32 cellular contexts compared by ENCODE assay signal in genomic region chr17:27086526-27086925, GRCh38.
"Had no signal": no experiment of that assay in that cellular context is flagged by ENCODE, and none has a peak within 500 bp of the region (broad histone marks: within the 10 kb centered on the region; RNA-seq: fewer than 3 reads in every experiment).

No MANE protein-coding gene starts in this region.

- H3K9ac ChIP-seq: KMS-11 had no signal

- H3K4me3 ChIP-seq: MG63 had no signal

- H3K27ac ChIP-seq: KMS-11 had no signal

- DNase-seq: Karpas-422, Kasumi-1, KG1, MG63, MM.1S, MV-4-11, NCI-H1048, NCI-H1092, NCI-H1092 treated with DMSO at 0.1 percent for 48 hours, NCI-H1105, NCI-H1105 treated with DMSO at 0.1 percent for 48 hours, NCI-H1417, NCI-H1417 treated with DMSO at 0.1 percent for 48 hours, NCI-H1436, NCI-H1436 treated with DMSO at 0.1 percent for 48 hours, NCI-H1694 treated with DMSO at 0.1 percent for 48 hours, NCI-H187, NCI-H187 treated with DMSO at 0.1 percent for 48 hours, NCI-H1930, NCI-H2029, NCI-H2029 treated with DMSO at 0.1 percent for 48 hours, NCI-H2081, NCI-H2081 treated with DMSO at 0.1 percent for 48 hours, NCI-H2107, NCI-H2171, NCI-H2171 treated with DMSO at 0.1 percent for 48 hours, NCI-H226, NCI-H345, NCI-H446, NCI-H446 treated with DMSO at 0.1 percent for 48 hours, NCI-H510A had no signal

- H3K9me3 ChIP-seq: MG63 had no signal

- H3K4me2 ChIP-seq: KMS-11 had no signal

- H3K36me3 ChIP-seq: MG63 had no signal
